Comparison of ENCODE assay signal across 10 cellular contexts in the genomic region with DNA sequence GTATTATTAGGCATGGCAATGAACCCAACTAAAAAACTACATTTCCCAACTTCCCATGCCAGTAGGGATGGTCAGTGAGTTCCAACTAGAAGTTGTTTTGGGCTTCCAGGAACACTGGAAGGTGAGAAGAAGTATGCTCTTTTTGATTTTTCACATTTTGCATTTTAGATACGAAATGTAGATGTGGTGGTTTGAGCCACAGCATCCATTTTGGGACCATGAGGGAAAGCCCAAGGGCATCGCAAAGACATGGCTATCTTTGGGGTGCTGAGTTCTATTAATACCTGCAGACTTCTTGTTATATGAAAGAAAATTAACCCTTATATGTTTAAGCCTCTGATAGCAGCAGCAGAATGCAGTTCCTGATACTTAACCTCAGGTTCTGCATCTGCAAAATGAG.
"Had no signal": no experiment of that assay in that cellular context is flagged by ENCODE, and none has a peak within 500 bp of the region (broad histone marks: within the 10 kb centered on the region; RNA-seq: fewer than 3 reads in every experiment).

No MANE protein-coding gene starts in this region.

- H3K27me3 Mint-ChIP-seq: IgD-negative memory B cell had no signal

- H3K27ac ChIP-seq: GM23248, HL-60 had no signal

- H3K27ac Mint-ChIP-seq: H9, HFFc6, IgD-negative memory B cell had no signal

- H3K9ac ChIP-seq: GM23248 had no signal

- H2AFZ ChIP-seq: GM23248 had no signal

- H3K4me3 ChIP-seq: GM23248 had no signal

- H3K9me3 Mint-ChIP-seq: H9, HFFc6, IgD-negative memory B cell had no signal

- H3K4me3 Mint-ChIP-seq: H9, HFFc6, IgD-negative memory B cell had no signal

- H3K4me1 Mint-ChIP-seq: IgD-negative memory B cell had no signal

- H3K36me3 Mint-ChIP-seq: IgD-negative memory B cell had no signal

- DNase-seq: GM23248, GOT3, H9, HCEC 1CT, HFFc6, KBM-7 had no signal

- ATAC-seq: HepG2 had no signal

- FAIRE-seq: H54, HepG2 had no signal
